24 cellular contexts compared by ENCODE assay signal in the genomic region with DNA sequence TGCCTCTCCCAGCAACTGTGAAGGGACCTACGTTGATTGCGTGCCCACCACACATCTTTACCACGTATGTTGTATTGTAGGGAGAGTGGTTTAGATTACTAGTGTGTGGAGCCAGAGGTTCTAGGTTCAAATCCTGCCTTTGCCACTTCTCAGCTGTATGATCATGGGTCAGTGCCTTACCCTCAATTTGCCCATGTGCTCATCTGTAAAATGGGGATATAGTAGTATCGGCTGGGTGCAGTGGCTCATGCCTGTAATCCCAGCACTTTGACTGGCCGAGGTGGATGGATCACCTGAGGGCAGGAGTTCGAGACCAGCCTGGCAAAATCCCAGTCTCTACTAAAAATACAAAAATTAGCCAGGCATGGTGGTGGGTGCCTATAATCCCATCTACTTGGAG. TPM values are rescaled to one million over a fixed set of nuclear protein-coding genes. Genes with fewer than 3 reads are reported as not detected.
"Had no signal": no experiment of that assay in that cellular context is flagged by ENCODE, and none has a peak within 500 bp of the region (broad histone marks: within the 10 kb centered on the region; RNA-seq: fewer than 3 reads in every experiment).

No MANE protein-coding gene starts in this region.

- FAIRE-seq: frontal cortex, urothelium cell line had no signal

- H3K4me3 ChIP-seq: coronary artery, left lung, neural progenitor cell, spleen, thyroid gland had no signal

- H3K27me3 Mint-ChIP-seq: activated B cell treated with CpG ODN at 0.5 μM for 24 hours; activated CD4-positive, alpha-beta T cell treated with anti-CD3 and anti-CD28 coated beads, Interleukin-2, amount 10 ng/mL, durations not matched to agents 24 days and 14 days; activated naive CD4-positive, alpha-beta T cell treated with anti-CD3 and anti-CD28 coated beads, Interleukin-2, amount 10 ng/mL, durations not matched to agents 7 days and 5 days; central memory CD8-positive, alpha-beta T cell; naive thymus-derived CD4-positive, alpha-beta T cell had no signal

- H3K9ac ChIP-seq: neural progenitor cell had no signal

- H3K36me3 ChIP-seq: neural progenitor cell had no signal

- H3K4me1 ChIP-seq: left lung, neural progenitor cell, sigmoid colon had no signal

- H3K4me3 Mint-ChIP-seq: activated B cell treated with CpG ODN at 0.5 μM for 24 hours; activated CD4-positive, alpha-beta T cell treated with anti-CD3 and anti-CD28 coated beads, Interleukin-2, amount 10 ng/mL, durations not matched to agents 24 days and 14 days; activated CD8-positive, alpha-beta T cell treated with anti-CD3 and anti-CD28 coated beads, Interleukin-2, amount 10 ng/mL, durations not matched to agents 7 days and 5 days; activated naive CD4-positive, alpha-beta T cell treated with anti-CD3 and anti-CD28 coated beads, Interleukin-2, amount 10 ng/mL, durations not matched to agents 7 days and 5 days; activated T-cell treated with anti-CD3 and anti-CD28 coated beads, Interleukin-2, amount 50 U/mL, for 4 hours; central memory CD8-positive, alpha-beta T cell; naive thymus-derived CD4-positive, alpha-beta T cell; neural progenitor cell; T-helper 2 cell treated with Interferon-gamma antibody and Interleukin-4, amounts not matched to agents 5 μg/mL and 100 μg/mL, for 36 hours had no signal

- H3K27me3 ChIP-seq: left lung, neural progenitor cell, sigmoid colon, spleen, thyroid gland had no signal

- H3K9me3 Mint-ChIP-seq: activated B cell treated with CpG ODN at 0.5 μM for 24 hours; activated CD4-positive, alpha-beta T cell treated with anti-CD3 and anti-CD28 coated beads, Interleukin-2, amount 10 ng/mL, durations not matched to agents 24 days and 14 days; activated naive CD4-positive, alpha-beta T cell treated with anti-CD3 and anti-CD28 coated beads, Interleukin-2, amount 10 ng/mL, durations not matched to agents 7 days and 5 days; activated T-cell treated with anti-CD3 and anti-CD28 coated beads, Interleukin-2, amount 50 U/mL, for 4 hours; central memory CD8-positive, alpha-beta T cell; naive thymus-derived CD4-positive, alpha-beta T cell; neural progenitor cell; T-helper 2 cell treated with Interferon-gamma antibody and Interleukin-4, amounts not matched to agents 5 μg/mL and 100 μg/mL, for 36 hours had no signal

- H3K4me2 ChIP-seq: neural progenitor cell had no signal

- H3K27ac ChIP-seq: coronary artery, left lung, neural progenitor cell, thyroid gland had no signal

- H3K4me1 Mint-ChIP-seq: activated B cell treated with CpG ODN at 0.5 μM for 24 hours; activated CD4-positive, alpha-beta T cell treated with anti-CD3 and anti-CD28 coated beads, Interleukin-2, amount 10 ng/mL, durations not matched to agents 24 days and 14 days; activated naive CD4-positive, alpha-beta T cell treated with anti-CD3 and anti-CD28 coated beads, Interleukin-2, amount 10 ng/mL, durations not matched to agents 7 days and 5 days; central memory CD8-positive, alpha-beta T cell; neural progenitor cell had no signal

- H2AFZ ChIP-seq: neural progenitor cell had no signal

- H3K27ac Mint-ChIP-seq: activated B cell treated with CpG ODN at 0.5 μM for 24 hours; activated CD4-positive, alpha-beta T cell treated with anti-CD3 and anti-CD28 coated beads, Interleukin-2, amount 10 ng/mL, durations not matched to agents 24 days and 14 days; activated CD8-positive, alpha-beta T cell treated with anti-CD3 and anti-CD28 coated beads, Interleukin-2, amount 10 ng/mL, durations not matched to agents 7 days and 5 days; activated naive CD4-positive, alpha-beta T cell treated with anti-CD3 and anti-CD28 coated beads, Interleukin-2, amount 10 ng/mL, durations not matched to agents 7 days and 5 days; neural progenitor cell; T-helper 2 cell treated with Interferon-gamma antibody and Interleukin-4, amounts not matched to agents 5 μg/mL and 100 μg/mL, for 36 hours had no signal

- DNase-seq: activated B cell treated with CpG ODN at 0.5 μM for 24 hours; activated CD4-positive, alpha-beta T cell treated with anti-CD3 and anti-CD28 coated beads, Interleukin-2, amount 10 ng/mL, durations not matched to agents 24 days and 14 days; activated CD8-positive, alpha-beta memory T cell treated with anti-CD3 and anti-CD28 coated beads, Interleukin-2, amount 50 U/mL, for 4 hours; activated CD8-positive, alpha-beta T cell treated with anti-CD3 and anti-CD28 coated beads, Interleukin-2, amount 10 ng/mL, durations not matched to agents 7 days and 5 days; activated naive CD4-positive, alpha-beta T cell treated with anti-CD3 and anti-CD28 coated beads, Interleukin-2, amount 10 ng/mL, durations not matched to agents 7 days and 5 days; activated T-cell treated with anti-CD3 and anti-CD28 coated beads, Interleukin-2, amount 50 U/mL, for 4 hours; head of caudate nucleus; left lung; naive thymus-derived CD4-positive, alpha-beta T cell; sigmoid colon; spleen; stimulated activated naive CD4-positive, alpha-beta T cell; thyroid gland had no signal

- ATAC-seq: activated CD8-positive, alpha-beta T cell treated with anti-CD3 and anti-CD28 coated beads, Interleukin-2, amount 10 ng/mL, durations not matched to agents 7 days and 5 days; activated T-cell treated with anti-CD3 and anti-CD28 coated beads, Interleukin-2, amount 50 U/mL, for 4 hours; naive thymus-derived CD4-positive, alpha-beta T cell had no signal

- H3K9me3 ChIP-seq: left lung, sigmoid colon, spleen, thyroid gland had no signal

RNA-seq across cellular contexts. Expression of a gene that starts 0.6 kb away (rescaled TPM):
- total RNA-seq: kidney epithelial cell, osteocyte, pulmonary artery endothelial cell had no signal

RNA-seq across cellular contexts. Expression of a gene that starts 24.3 kb away (rescaled TPM):
- total RNA-seq: activated B cell treated with CpG ODN at 0.5 μM for 24 hours; activated CD4-positive, alpha-beta T cell treated with anti-CD3 and anti-CD28 coated beads, Interleukin-2, amount 10 ng/mL, durations not matched to agents 24 days and 14 days; activated CD8-positive, alpha-beta T cell treated with anti-CD3 and anti-CD28 coated beads, Interleukin-2, amount 10 ng/mL, durations not matched to agents 7 days and 5 days; activated T-cell treated with anti-CD3 and anti-CD28 coated beads, Interleukin-2, amount 50 U/mL, for 4 hours; aorta; frontal cortex; kidney epithelial cell; left lung; naive thymus-derived CD4-positive, alpha-beta T cell; osteocyte; pulmonary artery endothelial cell; subcutaneous adipose tissue; thyroid gland had no signal
- polyA plus RNA-seq: aorta; naive thymus-derived CD4-positive, alpha-beta T cell had no signal

RNA-seq across cellular contexts. Expression of a gene that starts 40.0 kb away (rescaled TPM):
- total RNA-seq: activated B cell treated with CpG ODN at 0.5 μM for 24 hours; activated CD4-positive, alpha-beta T cell treated with anti-CD3 and anti-CD28 coated beads, Interleukin-2, amount 10 ng/mL, durations not matched to agents 24 days and 14 days; activated CD8-positive, alpha-beta T cell treated with anti-CD3 and anti-CD28 coated beads, Interleukin-2, amount 10 ng/mL, durations not matched to agents 7 days and 5 days; activated T-cell treated with anti-CD3 and anti-CD28 coated beads, Interleukin-2, amount 50 U/mL, for 4 hours; aorta; frontal cortex; kidney epithelial cell; naive thymus-derived CD4-positive, alpha-beta T cell; osteocyte; pulmonary artery endothelial cell; sigmoid colon; subcutaneous adipose tissue; thyroid gland had no signal
- polyA plus RNA-seq: aorta; naive thymus-derived CD4-positive, alpha-beta T cell; sigmoid colon had no signal
